In the genomic region with DNA sequence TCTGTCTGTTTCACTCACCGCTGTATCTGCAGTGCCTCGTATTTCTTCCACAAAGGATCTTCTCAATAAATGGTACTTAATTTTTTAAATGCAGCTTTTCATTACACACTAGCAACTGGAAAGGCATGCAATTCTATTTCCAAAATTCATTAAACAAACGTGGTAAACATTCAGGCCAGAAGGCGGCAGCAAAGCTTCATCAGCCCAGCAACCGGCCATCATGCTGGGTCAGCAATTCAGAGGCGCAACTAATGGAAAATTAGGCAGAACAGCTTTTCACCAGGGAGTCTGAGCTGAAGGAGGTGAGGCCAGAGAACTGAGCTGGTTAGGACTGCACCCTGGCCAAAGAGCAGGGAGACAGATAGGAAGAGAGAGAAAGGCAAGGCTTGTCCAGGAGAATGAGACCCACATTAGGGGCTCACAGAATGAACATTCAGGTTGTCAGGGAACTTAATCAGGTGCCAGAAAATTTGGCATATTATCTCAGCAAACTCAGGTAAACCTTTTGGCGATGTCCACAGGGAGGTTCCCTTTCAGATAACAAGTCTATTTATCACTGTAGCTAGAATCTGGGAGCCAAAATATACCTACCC, we compare ENCODE assay signal across 1 cellular context.
TF ChIP-seq lines count a peak whose summit lies in the region.

No MANE protein-coding gene starts in this region.

TF ChIP-seq in WTC11, 78 proteins besides CTCF, POLR2A, EP300 and RAD21 (continued from another document):
- TF ChIP-seq, protein P1, sequence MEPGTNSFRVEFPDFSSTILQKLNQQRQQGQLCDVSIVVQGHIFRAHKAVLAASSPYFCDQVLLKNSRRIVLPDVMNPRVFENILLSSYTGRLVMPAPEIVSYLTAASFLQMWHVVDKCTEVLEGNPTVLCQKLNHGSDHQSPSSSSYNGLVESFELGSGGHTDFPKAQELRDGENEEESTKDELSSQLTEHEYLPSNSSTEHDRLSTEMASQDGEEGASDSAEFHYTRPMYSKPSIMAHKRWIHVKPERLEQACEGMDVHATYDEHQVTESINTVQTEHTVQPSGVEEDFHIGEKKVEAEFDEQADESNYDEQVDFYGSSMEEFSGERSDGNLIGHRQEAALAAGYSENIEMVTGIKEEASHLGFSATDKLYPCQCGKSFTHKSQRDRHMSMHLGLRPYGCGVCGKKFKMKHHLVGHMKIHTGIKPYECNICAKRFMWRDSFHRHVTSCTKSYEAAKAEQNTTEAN (CRISPR knock-in tag; IDR thresholded peaks at IDR 0.05), result no peak
- no peak for TF ChIP-seq TCF7 (CRISPR knock-in tag; IDR thresholded peaks at IDR 0.05; ENCODE audit: low read depth)
- no peak for TF ChIP-seq CBFB (CRISPR knock-in tag; IDR thresholded peaks at IDR 0.05; ENCODE audit: low read depth)
- TF ChIP-seq, protein P2, sequence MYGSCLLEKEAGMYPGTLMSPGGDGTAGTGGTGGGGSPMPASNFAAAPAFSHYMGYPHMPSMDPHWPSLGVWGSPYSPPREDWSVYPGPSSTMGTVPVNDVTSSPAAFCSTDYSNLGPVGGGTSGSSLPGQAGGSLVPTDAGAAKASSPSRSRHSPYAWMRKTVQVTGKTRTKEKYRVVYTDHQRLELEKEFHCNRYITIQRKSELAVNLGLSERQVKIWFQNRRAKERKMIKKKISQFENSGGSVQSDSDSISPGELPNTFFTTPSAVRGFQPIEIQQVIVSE (CRISPR knock-in tag; IDR thresholded peaks at IDR 0.05; ENCODE audit: borderline replicate concordance), result no peak
- TF ChIP-seq, protein P3, sequence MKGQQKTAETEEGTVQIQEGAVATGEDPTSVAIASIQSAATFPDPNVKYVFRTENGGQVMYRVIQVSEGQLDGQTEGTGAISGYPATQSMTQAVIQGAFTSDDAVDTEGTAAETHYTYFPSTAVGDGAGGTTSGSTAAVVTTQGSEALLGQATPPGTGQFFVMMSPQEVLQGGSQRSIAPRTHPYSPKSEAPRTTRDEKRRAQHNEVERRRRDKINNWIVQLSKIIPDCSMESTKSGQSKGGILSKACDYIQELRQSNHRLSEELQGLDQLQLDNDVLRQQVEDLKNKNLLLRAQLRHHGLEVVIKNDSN (CRISPR knock-in tag; IDR thresholded peaks at IDR 0.05), result no peak
- TF ChIP-seq, protein P4, sequence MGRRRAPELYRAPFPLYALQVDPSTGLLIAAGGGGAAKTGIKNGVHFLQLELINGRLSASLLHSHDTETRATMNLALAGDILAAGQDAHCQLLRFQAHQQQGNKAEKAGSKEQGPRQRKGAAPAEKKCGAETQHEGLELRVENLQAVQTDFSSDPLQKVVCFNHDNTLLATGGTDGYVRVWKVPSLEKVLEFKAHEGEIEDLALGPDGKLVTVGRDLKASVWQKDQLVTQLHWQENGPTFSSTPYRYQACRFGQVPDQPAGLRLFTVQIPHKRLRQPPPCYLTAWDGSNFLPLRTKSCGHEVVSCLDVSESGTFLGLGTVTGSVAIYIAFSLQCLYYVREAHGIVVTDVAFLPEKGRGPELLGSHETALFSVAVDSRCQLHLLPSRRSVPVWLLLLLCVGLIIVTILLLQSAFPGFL (CRISPR knock-in tag; IDR thresholded peaks at IDR 0.05; ENCODE audit: borderline replicate concordance), result no peak
- TF ChIP-seq TP53 (CRISPR knock-in tag; IDR thresholded peaks at IDR 0.05), result no peak
- TF ChIP-seq, protein P5, sequence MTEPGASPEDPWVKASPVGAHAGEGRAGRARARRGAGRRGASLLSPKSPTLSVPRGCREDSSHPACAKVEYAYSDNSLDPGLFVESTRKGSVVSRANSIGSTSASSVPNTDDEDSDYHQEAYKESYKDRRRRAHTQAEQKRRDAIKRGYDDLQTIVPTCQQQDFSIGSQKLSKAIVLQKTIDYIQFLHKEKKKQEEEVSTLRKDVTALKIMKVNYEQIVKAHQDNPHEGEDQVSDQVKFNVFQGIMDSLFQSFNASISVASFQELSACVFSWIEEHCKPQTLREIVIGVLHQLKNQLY (CRISPR knock-in tag; IDR thresholded peaks at IDR 0.05), result no peak
- TF ChIP-seq NR1H2 (CRISPR knock-in tag; IDR thresholded peaks at IDR 0.05), result no peak
